In the genomic region with DNA sequence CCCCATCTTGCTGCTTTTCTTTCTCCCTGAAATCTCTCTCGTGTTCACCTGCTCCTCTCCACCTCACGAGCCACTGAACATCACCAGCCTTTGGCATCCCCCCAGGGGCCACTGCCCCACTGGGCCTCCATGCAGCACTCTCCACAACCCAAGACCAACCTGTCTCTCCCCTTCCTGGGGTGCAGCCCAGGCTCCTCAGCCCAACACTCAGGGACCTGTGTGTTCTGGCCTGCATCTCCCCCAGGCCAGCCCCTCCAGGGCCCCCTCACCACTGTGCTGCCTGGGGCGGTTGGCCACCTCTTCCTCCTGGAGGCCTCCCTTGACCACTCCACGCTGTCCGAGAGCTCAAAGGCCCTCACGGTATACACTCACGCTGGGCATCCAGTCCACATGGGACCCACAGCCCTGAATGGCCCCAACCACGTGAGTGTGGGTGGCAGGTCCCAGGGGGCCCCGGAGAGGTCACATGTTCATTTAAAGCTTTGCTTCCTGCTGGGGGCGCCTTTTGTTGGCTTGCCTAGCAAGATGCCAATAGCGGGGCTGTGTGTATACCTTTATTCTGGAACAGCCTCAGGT, we compare ENCODE assay signal across 1 cellular context.
A peak's percentile ranks its signal among the peaks of the same experiment; 100 is the strongest.
TF ChIP-seq lines count a peak whose summit lies in the region.

No MANE protein-coding gene starts in this region.

TF ChIP-seq in GM12878, 131 proteins besides CTCF, POLR2A, EP300 and RAD21 (continued from another document and continues in another):
- TF ChIP-seq, protein P1, sequence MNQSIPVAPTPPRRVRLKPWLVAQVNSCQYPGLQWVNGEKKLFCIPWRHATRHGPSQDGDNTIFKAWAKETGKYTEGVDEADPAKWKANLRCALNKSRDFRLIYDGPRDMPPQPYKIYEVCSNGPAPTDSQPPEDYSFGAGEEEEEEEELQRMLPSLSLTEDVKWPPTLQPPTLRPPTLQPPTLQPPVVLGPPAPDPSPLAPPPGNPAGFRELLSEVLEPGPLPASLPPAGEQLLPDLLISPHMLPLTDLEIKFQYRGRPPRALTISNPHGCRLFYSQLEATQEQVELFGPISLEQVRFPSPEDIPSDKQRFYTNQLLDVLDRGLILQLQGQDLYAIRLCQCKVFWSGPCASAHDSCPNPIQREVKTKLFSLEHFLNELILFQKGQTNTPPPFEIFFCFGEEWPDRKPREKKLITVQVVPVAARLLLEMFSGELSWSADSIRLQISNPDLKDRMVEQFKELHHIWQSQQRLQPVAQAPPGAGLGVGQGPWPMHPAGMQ (IDR thresholded peaks at IDR 0.05; ENCODE audit: borderline replicate concordance) = no peak
- TF ChIP-seq MYC (IDR thresholded peaks at IDR 0.05; ENCODE audit: insufficient read depth, insufficient read length, insufficient replicate concordance, low read length, severe bottlenecking) (no peak), PAX5 (IDR thresholded peaks at IDR 0.05; ENCODE audit: borderline replicate concordance, low read depth, low read length) (no peak), HDAC6 (IDR thresholded peaks at IDR 0.05; ENCODE audit: unreplicated experiment) (no peak), TAF1 (IDR thresholded peaks at IDR 0.05; ENCODE audit: borderline replicate concordance, low read depth, low read length) (peak; percentile 39; the same call in 1 of the 2 replicates), CBFB (IDR thresholded peaks at IDR 0.05; ENCODE audit: low read depth) (0 out of 2 replicates have a peak, but pooled peaks have one; percentile 17), MTA3 (IDR thresholded peaks at IDR 0.05; ENCODE audit: borderline replicate concordance, low read length) (no peak), TCF3 (IDR thresholded peaks at IDR 0.05; ENCODE audit: borderline replicate concordance, insufficient read depth, low read depth, low read length) (no peak), ZSCAN29 (IDR thresholded peaks at IDR 0.05) (no peak), ZNF622 (IDR thresholded peaks at IDR 0.05) (no peak), MXI1 (IDR thresholded peaks at IDR 0.05; ENCODE audit: low read depth, low read length) (peak; percentile 92), SMARCA5 (IDR thresholded peaks at IDR 0.05) (peak; percentile 35; the same call in 1 of the 2 replicates), RCOR1 (conservative IDR thresholded peaks at IDR 0.05; ENCODE audit: low read depth, low read length) (no peak), NR2C2 (IDR thresholded peaks at IDR 0.05; ENCODE audit: borderline replicate concordance, control insufficient read depth, insufficient read length, low read depth) (no peak), SREBF1 (IDR thresholded peaks at IDR 0.05; ENCODE audit: low read length) (no peak), NBN (IDR thresholded peaks at IDR 0.05) (no peak), NFIC (IDR thresholded peaks at IDR 0.05; ENCODE audit: low read depth, low read length) (no peak), RELA (IDR thresholded peaks at IDR 0.05; ENCODE audit: borderline replicate concordance, partially characterized antibody) (no peak), CHD4 (IDR thresholded peaks at IDR 0.05) (no peak), SIN3A (IDR thresholded peaks at IDR 0.05; ENCODE audit: low read depth, low read length) (peak; percentile 11; the same call in 1 of the 2 replicates), YBX1 (IDR thresholded peaks at IDR 0.05) (no peak), RBBP5 (conservative IDR thresholded peaks at IDR 0.05) (no peak), RUNX3 (IDR thresholded peaks at IDR 0.05; ENCODE audit: low read length) (no peak), CREB1 (IDR thresholded peaks at IDR 0.05; ENCODE audit: low read depth) (no peak), STAT1 (conservative IDR thresholded peaks at IDR 0.05) (no peak), WRNIP1 (IDR thresholded peaks at IDR 0.05; ENCODE audit: borderline replicate concordance, low read depth, low read length) (no peak), JUNB (IDR thresholded peaks at IDR 0.05) (no peak), CHD2 (IDR thresholded peaks at IDR 0.05; ENCODE audit: borderline replicate concordance, low read depth, low read length) (peak; percentile 48; the same call in 1 of the 2 replicates), CHD1 (IDR thresholded peaks at IDR 0.05; ENCODE audit: low read depth, low read length) (no peak), RAD51 (IDR thresholded peaks at IDR 0.05) (peak; percentile 97), ATF7 (IDR thresholded peaks at IDR 0.05; ENCODE audit: low read depth) (no peak), ZNF384 (IDR thresholded peaks at IDR 0.05; ENCODE audit: borderline replicate concordance, low read depth, low read length) (no peak), LARP7 (IDR thresholded peaks at IDR 0.05) (peak; percentile 62), EED (IDR thresholded peaks at IDR 0.05; ENCODE audit: low read depth) (no peak), IRF4 (IDR thresholded peaks at IDR 0.05; ENCODE audit: low read depth, low read length) (no peak), BCL11A (IDR thresholded peaks at IDR 0.05; ENCODE audit: low read depth, low read length) (0 out of 2 replicates have a peak, but pooled peaks have one; percentile 2)
- TF ChIP-seq, protein P2, sequence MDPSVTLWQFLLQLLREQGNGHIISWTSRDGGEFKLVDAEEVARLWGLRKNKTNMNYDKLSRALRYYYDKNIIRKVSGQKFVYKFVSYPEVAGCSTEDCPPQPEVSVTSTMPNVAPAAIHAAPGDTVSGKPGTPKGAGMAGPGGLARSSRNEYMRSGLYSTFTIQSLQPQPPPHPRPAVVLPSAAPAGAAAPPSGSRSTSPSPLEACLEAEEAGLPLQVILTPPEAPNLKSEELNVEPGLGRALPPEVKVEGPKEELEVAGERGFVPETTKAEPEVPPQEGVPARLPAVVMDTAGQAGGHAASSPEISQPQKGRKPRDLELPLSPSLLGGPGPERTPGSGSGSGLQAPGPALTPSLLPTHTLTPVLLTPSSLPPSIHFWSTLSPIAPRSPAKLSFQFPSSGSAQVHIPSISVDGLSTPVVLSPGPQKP (IDR thresholded peaks at IDR 0.05; ENCODE audit: low read depth, low read length) = no peak
- TF ChIP-seq, protein P3, sequence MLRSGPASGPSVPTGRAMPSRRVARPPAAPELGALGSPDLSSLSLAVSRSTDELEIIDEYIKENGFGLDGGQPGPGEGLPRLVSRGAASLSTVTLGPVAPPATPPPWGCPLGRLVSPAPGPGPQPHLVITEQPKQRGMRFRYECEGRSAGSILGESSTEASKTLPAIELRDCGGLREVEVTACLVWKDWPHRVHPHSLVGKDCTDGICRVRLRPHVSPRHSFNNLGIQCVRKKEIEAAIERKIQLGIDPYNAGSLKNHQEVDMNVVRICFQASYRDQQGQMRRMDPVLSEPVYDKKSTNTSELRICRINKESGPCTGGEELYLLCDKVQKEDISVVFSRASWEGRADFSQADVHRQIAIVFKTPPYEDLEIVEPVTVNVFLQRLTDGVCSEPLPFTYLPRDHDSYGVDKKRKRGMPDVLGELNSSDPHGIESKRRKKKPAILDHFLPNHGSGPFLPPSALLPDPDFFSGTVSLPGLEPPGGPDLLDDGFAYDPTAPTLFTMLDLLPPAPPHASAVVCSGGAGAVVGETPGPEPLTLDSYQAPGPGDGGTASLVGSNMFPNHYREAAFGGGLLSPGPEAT (IDR thresholded peaks at IDR 0.05; ENCODE audit: low read depth) = no peak
- TF ChIP-seq, protein P4, sequence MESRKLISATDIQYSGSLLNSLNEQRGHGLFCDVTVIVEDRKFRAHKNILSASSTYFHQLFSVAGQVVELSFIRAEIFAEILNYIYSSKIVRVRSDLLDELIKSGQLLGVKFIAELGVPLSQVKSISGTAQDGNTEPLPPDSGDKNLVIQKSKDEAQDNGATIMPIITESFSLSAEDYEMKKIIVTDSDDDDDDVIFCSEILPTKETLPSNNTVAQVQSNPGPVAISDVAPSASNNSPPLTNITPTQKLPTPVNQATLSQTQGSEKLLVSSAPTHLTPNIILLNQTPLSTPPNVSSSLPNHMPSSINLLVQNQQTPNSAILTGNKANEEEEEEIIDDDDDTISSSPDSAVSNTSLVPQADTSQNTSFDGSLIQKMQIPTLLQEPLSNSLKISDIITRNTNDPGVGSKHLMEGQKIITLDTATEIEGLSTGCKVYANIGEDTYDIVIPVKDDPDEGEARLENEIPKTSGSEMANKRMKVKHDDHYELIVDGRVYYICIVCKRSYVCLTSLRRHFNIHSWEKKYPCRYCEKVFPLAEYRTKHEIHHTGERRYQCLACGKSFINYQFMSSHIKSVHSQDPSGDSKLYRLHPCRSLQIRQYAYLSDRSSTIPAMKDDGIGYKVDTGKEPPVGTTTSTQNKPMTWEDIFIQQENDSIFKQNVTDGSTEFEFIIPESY (IDR thresholded peaks at IDR 0.05) = no peak
- TF ChIP-seq, protein P5, sequence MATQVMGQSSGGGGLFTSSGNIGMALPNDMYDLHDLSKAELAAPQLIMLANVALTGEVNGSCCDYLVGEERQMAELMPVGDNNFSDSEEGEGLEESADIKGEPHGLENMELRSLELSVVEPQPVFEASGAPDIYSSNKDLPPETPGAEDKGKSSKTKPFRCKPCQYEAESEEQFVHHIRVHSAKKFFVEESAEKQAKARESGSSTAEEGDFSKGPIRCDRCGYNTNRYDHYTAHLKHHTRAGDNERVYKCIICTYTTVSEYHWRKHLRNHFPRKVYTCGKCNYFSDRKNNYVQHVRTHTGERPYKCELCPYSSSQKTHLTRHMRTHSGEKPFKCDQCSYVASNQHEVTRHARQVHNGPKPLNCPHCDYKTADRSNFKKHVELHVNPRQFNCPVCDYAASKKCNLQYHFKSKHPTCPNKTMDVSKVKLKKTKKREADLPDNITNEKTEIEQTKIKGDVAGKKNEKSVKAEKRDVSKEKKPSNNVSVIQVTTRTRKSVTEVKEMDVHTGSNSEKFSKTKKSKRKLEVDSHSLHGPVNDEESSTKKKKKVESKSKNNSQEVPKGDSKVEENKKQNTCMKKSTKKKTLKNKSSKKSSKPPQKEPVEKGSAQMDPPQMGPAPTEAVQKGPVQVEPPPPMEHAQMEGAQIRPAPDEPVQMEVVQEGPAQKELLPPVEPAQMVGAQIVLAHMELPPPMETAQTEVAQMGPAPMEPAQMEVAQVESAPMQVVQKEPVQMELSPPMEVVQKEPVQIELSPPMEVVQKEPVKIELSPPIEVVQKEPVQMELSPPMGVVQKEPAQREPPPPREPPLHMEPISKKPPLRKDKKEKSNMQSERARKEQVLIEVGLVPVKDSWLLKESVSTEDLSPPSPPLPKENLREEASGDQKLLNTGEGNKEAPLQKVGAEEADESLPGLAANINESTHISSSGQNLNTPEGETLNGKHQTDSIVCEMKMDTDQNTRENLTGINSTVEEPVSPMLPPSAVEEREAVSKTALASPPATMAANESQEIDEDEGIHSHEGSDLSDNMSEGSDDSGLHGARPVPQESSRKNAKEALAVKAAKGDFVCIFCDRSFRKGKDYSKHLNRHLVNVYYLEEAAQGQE (IDR thresholded peaks at IDR 0.05; ENCODE audit: low read depth, low read length) = no peak
- TF ChIP-seq, protein P6, sequence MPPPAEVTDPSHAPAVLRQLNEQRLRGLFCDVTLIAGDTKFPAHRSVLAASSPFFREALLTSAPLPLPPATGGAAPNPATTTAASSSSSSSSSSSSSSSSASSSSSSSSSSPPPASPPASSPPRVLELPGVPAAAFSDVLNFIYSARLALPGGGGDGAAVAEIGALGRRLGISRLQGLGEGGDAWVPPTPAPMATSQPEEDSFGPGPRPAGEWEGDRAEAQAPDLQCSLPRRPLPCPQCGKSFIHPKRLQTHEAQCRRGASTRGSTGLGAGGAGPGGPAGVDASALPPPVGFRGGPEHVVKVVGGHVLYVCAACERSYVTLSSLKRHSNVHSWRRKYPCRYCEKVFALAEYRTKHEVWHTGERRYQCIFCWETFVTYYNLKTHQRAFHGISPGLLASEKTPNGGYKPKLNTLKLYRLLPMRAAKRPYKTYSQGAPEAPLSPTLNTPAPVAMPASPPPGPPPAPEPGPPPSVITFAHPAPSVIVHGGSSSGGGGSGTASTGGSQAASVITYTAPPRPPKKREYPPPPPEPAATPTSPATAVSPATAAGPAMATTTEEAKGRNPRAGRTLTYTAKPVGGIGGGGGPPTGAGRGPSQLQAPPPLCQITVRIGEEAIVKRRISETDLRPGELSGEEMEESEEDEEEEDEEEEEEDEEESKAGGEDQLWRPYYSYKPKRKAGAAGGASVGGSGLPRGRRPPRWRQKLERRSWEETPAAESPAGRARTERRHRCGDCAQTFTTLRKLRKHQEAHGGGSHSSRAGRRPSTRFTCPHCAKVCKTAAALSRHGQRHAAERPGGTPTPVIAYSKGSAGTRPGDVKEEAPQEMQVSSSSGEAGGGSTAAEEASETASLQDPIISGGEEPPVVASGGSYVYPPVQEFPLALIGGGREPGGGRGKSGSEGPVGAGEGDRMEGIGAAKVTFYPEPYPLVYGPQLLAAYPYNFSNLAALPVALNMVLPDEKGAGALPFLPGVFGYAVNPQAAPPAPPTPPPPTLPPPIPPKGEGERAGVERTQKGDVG (CRISPR knock-in tag; IDR thresholded peaks at IDR 0.05) = 0 out of 2 replicates have a peak, but pooled peaks have one; percentile 60
- TF ChIP-seq, protein P7, sequence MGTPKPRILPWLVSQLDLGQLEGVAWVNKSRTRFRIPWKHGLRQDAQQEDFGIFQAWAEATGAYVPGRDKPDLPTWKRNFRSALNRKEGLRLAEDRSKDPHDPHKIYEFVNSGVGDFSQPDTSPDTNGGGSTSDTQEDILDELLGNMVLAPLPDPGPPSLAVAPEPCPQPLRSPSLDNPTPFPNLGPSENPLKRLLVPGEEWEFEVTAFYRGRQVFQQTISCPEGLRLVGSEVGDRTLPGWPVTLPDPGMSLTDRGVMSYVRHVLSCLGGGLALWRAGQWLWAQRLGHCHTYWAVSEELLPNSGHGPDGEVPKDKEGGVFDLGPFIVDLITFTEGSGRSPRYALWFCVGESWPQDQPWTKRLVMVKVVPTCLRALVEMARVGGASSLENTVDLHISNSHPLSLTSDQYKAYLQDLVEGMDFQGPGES (IDR thresholded peaks at IDR 0.05) = no peak
- TF ChIP-seq, protein P8, sequence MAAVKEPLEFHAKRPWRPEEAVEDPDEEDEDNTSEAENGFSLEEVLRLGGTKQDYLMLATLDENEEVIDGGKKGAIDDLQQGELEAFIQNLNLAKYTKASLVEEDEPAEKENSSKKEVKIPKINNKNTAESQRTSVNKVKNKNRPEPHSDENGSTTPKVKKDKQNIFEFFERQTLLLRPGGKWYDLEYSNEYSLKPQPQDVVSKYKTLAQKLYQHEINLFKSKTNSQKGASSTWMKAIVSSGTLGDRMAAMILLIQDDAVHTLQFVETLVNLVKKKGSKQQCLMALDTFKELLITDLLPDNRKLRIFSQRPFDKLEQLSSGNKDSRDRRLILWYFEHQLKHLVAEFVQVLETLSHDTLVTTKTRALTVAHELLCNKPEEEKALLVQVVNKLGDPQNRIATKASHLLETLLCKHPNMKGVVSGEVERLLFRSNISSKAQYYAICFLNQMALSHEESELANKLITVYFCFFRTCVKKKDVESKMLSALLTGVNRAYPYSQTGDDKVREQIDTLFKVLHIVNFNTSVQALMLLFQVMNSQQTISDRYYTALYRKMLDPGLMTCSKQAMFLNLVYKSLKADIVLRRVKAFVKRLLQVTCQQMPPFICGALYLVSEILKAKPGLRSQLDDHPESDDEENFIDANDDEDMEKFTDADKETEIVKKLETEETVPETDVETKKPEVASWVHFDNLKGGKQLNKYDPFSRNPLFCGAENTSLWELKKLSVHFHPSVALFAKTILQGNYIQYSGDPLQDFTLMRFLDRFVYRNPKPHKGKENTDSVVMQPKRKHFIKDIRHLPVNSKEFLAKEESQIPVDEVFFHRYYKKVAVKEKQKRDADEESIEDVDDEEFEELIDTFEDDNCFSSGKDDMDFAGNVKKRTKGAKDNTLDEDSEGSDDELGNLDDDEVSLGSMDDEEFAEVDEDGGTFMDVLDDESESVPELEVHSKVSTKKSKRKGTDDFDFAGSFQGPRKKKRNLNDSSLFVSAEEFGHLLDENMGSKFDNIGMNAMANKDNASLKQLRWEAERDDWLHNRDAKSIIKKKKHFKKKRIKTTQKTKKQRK (IDR thresholded peaks at IDR 0.05; ENCODE audit: low read depth, low read length) = no peak
